ENCODE assay signal across 2 cellular contexts in the genomic region with DNA sequence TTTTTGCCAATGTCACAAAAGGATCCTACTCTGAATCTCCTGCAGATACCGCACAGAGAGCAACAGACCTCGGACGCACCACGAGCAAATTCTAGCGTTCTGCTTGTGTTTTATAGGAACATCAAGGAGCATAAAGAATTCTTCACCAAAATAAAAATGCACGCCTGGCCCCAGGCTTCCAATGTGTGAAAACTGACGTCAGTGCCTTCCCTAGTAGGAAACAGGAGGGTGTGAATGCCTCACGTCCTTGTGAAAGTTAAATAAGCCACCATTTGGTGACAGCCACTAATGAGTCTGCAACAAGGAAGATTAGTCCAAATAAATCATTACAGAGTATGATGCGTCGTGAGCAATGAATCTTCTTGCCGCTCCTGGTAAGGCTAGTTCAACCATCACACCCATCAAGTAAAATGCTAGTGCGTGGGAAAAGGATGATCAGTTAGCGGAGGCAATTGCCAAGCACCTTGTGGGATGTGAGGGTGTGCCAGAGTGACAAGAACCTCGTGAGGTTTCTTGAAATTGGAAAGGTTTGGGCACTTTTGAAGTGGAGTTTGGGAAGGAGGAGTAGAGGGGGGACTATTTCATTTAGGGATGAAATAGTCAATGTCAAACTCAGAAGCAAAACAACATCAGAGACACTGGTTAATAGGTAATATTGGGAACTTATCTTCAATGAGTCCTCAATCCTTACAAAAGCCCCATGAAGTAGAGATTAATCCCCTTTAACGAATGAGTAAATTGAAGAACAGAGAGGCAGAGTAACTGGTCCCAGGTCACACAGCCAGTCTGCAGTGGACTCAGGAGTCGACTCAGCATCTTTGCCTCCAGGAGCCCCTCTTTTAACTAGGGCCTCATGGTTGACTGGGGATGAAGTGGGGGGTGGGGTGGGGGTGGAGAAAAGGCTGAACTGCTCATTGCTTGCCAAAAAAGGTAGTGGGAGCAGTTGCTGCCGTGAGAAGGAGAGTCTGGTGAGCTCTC.
A peak's percentile ranks its signal among the peaks of the same experiment; 100 is the strongest.
TF ChIP-seq lines count a peak whose summit lies in the region.

No MANE protein-coding gene starts in this region.

TF ChIP-seq in HepG2, 621 proteins besides CTCF, POLR2A, EP300 and RAD21:
- TF ChIP-seq ZNF678 (CRISPR knock-in tag; IDR thresholded peaks at IDR 0.05) (no peak), ZNF768 (CRISPR knock-in tag; IDR thresholded peaks at IDR 0.05) (peak; percentile 66; the same call in 1 of the 2 replicates), ZBTB42 (CRISPR knock-in tag; IDR thresholded peaks at IDR 0.05) (no peak)
TF ChIP-seq in HepG2: peak in this region for 1.

TF ChIP-seq in K562, 482 proteins besides CTCF, POLR2A, EP300 and RAD21:
- TF ChIP-seq FOXK2 (conservative IDR thresholded peaks at IDR 0.05 in 1 of 2, IDR thresholded peaks at IDR 0.05 in 1 of 2; ENCODE audit: low read depth in 2 of 2) (no peak), ARID2 (IDR thresholded peaks at IDR 0.05) (no peak), RBM25 (IDR thresholded peaks at IDR 0.05; ENCODE audit: low read depth, low read length, severe bottlenecking) (peak; percentile 40), ZFP36 (IDR thresholded peaks at IDR 0.05; ENCODE audit: low read depth, low read length, partially characterized antibody) (peak; percentile 53)
